In genomic region chr12:131710464-131711457, GRCh38 we compare ENCODE assay signal across 1 cellular context.
TF ChIP-seq lines count a peak whose summit lies in the region.

TSS of gene SFSWAP (plus strand) at chr12:131711090. CDS start at chr12:131711230, 140 bp downstream.

TF ChIP-seq in K562, 482 proteins besides CTCF, POLR2A, EP300 and RAD21 (continued from another document and continues in another):
- TF ChIP-seq STAT6 (CRISPR knock-in tag; IDR thresholded peaks at IDR 0.05), result no peak
- TF ChIP-seq GABPB1 (CRISPR knock-in tag; IDR thresholded peaks at IDR 0.05), result peak; percentile 97
- TF ChIP-seq ZNF511 (CRISPR knock-in tag; IDR thresholded peaks at IDR 0.05), result peak; percentile 90; the same call in 1 of the 2 replicates
- peak in 1 of 2 experiments; percentile 83; a peak in 2 of 4 replicates for TF ChIP-seq TEAD1 (CRISPR knock-in tag; IDR thresholded peaks at IDR 0.05)
- no peak for TF ChIP-seq DEAF1 (CRISPR knock-in tag; IDR thresholded peaks at IDR 0.05)
- no peak for TF ChIP-seq ZNF77 (CRISPR knock-in tag; IDR thresholded peaks at IDR 0.05)
- 0 out of 2 replicates have a peak, but pooled peaks have one; percentile 39 for TF ChIP-seq KLF6 (CRISPR knock-in tag; IDR thresholded peaks at IDR 0.05; ENCODE audit: borderline replicate concordance)
- TF ChIP-seq PRMT5 (CRISPR knock-in tag; IDR thresholded peaks at IDR 0.05), result no peak
- TF ChIP-seq HIVEP1 (CRISPR knock-in tag; IDR thresholded peaks at IDR 0.05), result no peak
- TF ChIP-seq CBX3 (IDR thresholded peaks at IDR 0.05; ENCODE audit: borderline replicate concordance in 1 of 2, low read length in 2 of 2), result peak in 1 of 2 experiments; percentile 91; a peak in 2 of 3 replicates
- peak; percentile 91 for TF ChIP-seq NFIC (IDR thresholded peaks at IDR 0.05)
- no peak for TF ChIP-seq ZNF274 (IDR thresholded peaks at IDR 0.05; ENCODE audit: borderline replicate concordance, low read depth, low read length)
- no peak for TF ChIP-seq TGIF2 (CRISPR knock-in tag; IDR thresholded peaks at IDR 0.05)
- TF ChIP-seq SMAD3 (CRISPR knock-in tag; conservative IDR thresholded peaks at IDR 0.05), result no peak; the same call in 1 of the 2 replicates
- TF ChIP-seq THRB (CRISPR knock-in tag; conservative IDR thresholded peaks at IDR 0.05), result 0 out of 2 replicates have a peak, but pooled peaks have one; percentile 22
- TF ChIP-seq ZBTB43 (CRISPR knock-in tag; IDR thresholded peaks at IDR 0.05), result no peak
- no peak for TF ChIP-seq KAT2B (IDR thresholded peaks at IDR 0.05; ENCODE audit: low read depth, low read length)
- TF ChIP-seq TAF1 (IDR thresholded peaks at IDR 0.05; ENCODE audit: control insufficient read depth, extremely low read depth, insufficient read depth, low read length, severe bottlenecking), result peak; percentile 92
- no peak for TF ChIP-seq PRPF4 (IDR thresholded peaks at IDR 0.05; ENCODE audit: insufficient read depth, low read depth, low read length, poor library complexity, severe bottlenecking)
- TF ChIP-seq CBFA2T2 (conservative IDR thresholded peaks at IDR 0.05), result no peak
- no peak for TF ChIP-seq ZNF764 (CRISPR knock-in tag; IDR thresholded peaks at IDR 0.05; ENCODE audit: low read depth)
- no peak for TF ChIP-seq PTTG1 (tag; IDR thresholded peaks at IDR 0.05; ENCODE audit: low read depth)
- no peak for TF ChIP-seq ZNF780A (CRISPR knock-in tag; IDR thresholded peaks at IDR 0.05)
- TF ChIP-seq ATF1 (CRISPR knock-in tag; IDR thresholded peaks at IDR 0.05), result peak; percentile 35; the same call in 1 of the 2 replicates
- peak; percentile 95 for TF ChIP-seq ATF1 (tag; IDR thresholded peaks at IDR 0.05)
- TF ChIP-seq FOXM1 (IDR thresholded peaks at IDR 0.05; ENCODE audit: low read depth), result no peak
- no peak for TF ChIP-seq FOXM1 (CRISPR knock-in tag; IDR thresholded peaks at IDR 0.05; ENCODE audit: low read depth)
- no peak for TF ChIP-seq ZNF212 (CRISPR knock-in tag; IDR thresholded peaks at IDR 0.05)
- TF ChIP-seq SREBF2 (CRISPR knock-in tag; IDR thresholded peaks at IDR 0.05), result no peak
- no peak for TF ChIP-seq PTBP1 (IDR thresholded peaks at IDR 0.05; ENCODE audit: low read depth, low read length)
- TF ChIP-seq ZNF184 (CRISPR knock-in tag; IDR thresholded peaks at IDR 0.05), result no peak
- peak; percentile 76 for TF ChIP-seq ZBTB33 (CRISPR knock-in tag; IDR thresholded peaks at IDR 0.05)
- TF ChIP-seq NKRF (IDR thresholded peaks at IDR 0.05; ENCODE audit: borderline replicate concordance), result peak; percentile 71; the same call in 1 of the 2 replicates
- TF ChIP-seq ZNF778 (CRISPR knock-in tag; IDR thresholded peaks at IDR 0.05), result no peak
- peak; percentile 46 for TF ChIP-seq KDM5B (IDR thresholded peaks at IDR 0.05; ENCODE audit: insufficient replicate concordance, low read depth, low read length)
- TF ChIP-seq ZKSCAN8 (CRISPR knock-in tag; IDR thresholded peaks at IDR 0.05), result no peak
- peak; percentile 89 for TF ChIP-seq GMEB1 (CRISPR knock-in tag; IDR thresholded peaks at IDR 0.05)
